15 cellular contexts compared by ENCODE assay signal in genomic region chr5:146427619-146427997, GRCh38. TPM values are rescaled to one million over a fixed set of nuclear protein-coding genes. Genes with fewer than 3 reads are reported as not detected.
DNase-seq lines count a peak whose midpoint lies in the region; ATAC-seq, FAIRE-seq and TF ChIP-seq lines count a peak whose summit lies in the region.
"Had no signal": no experiment of that assay in that cellular context is flagged by ENCODE, and none has a peak within 500 bp of the region (broad histone marks: within the 10 kb centered on the region; RNA-seq: fewer than 3 reads in every experiment).

No MANE protein-coding gene starts in this region.

- RAD21 ChIA-PET in GM12878 (lab: Charles Lee; ENCODE audit: unreplicated experiment): no interaction called here

- H2AFZ ChIP-seq in Loucy (ENCODE audit: low read length) (peak overlapping the region; percentile 86), GM12878 (ENCODE audit: control insufficient read depth, low read depth, low read length) (no peak overlapping the region)

- no peaks in the 10 kb centered on the region for H3F3A ChIP-seq in Loucy (ENCODE audit: low read depth)

- POLR2A ChIA-PET in GM12878 (lab: Charles Lee): no interaction called here
- POLR2A ChIA-PET in CD8-positive, alpha-beta T cell (lab: Charles Lee): no interaction called here

- in situ Hi-C loops in GM12878 (cut with MboI): loop anchor here (10.0 to 25.0 kb wide), 2 partner anchors 140 to 743 kb away; no protein-coding TSS in a partner anchor

- peaks cover 5% of the 10 kb centered on the region for H3K4me1 Mint-ChIP-seq in CD8-positive, alpha-beta T cell (ENCODE audit: low read depth)

- TF ChIP-seq CTCF in Loucy (conservative IDR thresholded peaks at IDR 0.05; ENCODE audit: low read length): no peak
- no peak for TF ChIP-seq CTCF in GM12878 (IDR thresholded peaks at IDR 0.05 in 2 of 3, conservative IDR thresholded peaks at IDR 0.05 in 1 of 3; ENCODE audit: control insufficient read depth in 2 of 3, extremely low read depth in 1 of 3, insufficient read depth in 1 of 3, low read depth in 3 of 3, low read length in 3 of 3)
- TF ChIP-seq CTCF in CD8-positive, alpha-beta T cell (IDR thresholded peaks at IDR 0.05): no peak
- TF ChIP-seq CTCF in foreskin fibroblast (IDR thresholded peaks at IDR 0.05; ENCODE audit: low read depth, low read length): no peak

- CTCF ChIA-PET in GM12878 (lab: Yijun Ruan, JAX): interaction anchor here (0.7 to 2.7 kb wide), 12 partner anchors 9 to 747 kb away, joined by 3 to 10 read pairs (median 4); no protein-coding TSS in a partner anchor
- CTCF ChIA-PET in CD8-positive, alpha-beta T cell (lab: Charles Lee): interaction anchor here (1.0 to 1.9 kb wide), 9 partner anchors 9 to 137 kb away, joined by 3 to 10 read pairs (median 3); partner anchors contain the start of gene TCERG1

- H3K36me3 ChIP-seq in BLaER1 (no peaks in the 10 kb centered on the region), Loucy (ENCODE audit: insufficient read depth, low read length) (no peaks in the 10 kb centered on the region), GM12878 (ENCODE audit: control insufficient read depth in 2 of 2, insufficient read depth in 2 of 2, low read length in 1 of 2) (no peaks in the 10 kb centered on the region)
- H3K36me3 ChIP-seq in CD8-positive, alpha-beta T cell (ENCODE audit: insufficient read depth, low read length): no peaks in the 10 kb centered on the region
- H3K36me3 ChIP-seq: MG63 had no signal

- 0 out of 2 replicates have a peak overlapping the region, but pooled peaks have one; percentile 5 for H3K9ac ChIP-seq in BLaER1
- H3K9ac ChIP-seq in Loucy (ENCODE audit: low read depth, low read length, poor library complexity, severe bottlenecking): no peak overlapping the region
- H3K9ac ChIP-seq in GM12878 (ENCODE audit: control insufficient read depth, insufficient read depth, low read length): no peak overlapping the region

- H3K27me3 ChIP-seq in BLaER1: no peaks in the 10 kb centered on the region
- no peaks in the 10 kb centered on the region for H3K27me3 ChIP-seq in Loucy (ENCODE audit: insufficient read depth, low read length, poor library complexity, severe bottlenecking)
- no peaks in the 10 kb centered on the region; a peak in 2 of 4 replicates for H3K27me3 ChIP-seq in GM12878 (replicated peaks in 1 of 2; ENCODE audit: control insufficient read depth in 2 of 2, insufficient read depth in 2 of 2, low read length in 1 of 2)
- no peaks in the 10 kb centered on the region for H3K27me3 ChIP-seq in CD8-positive, alpha-beta T cell (ENCODE audit: insufficient read depth, low read length)

- no peaks in the 10 kb centered on the region for H3K9me3 Mint-ChIP-seq in CD8-positive, alpha-beta T cell
- H3K9me3 Mint-ChIP-seq: T-cell had no signal

- no peaks in the 10 kb centered on the region for H3K36me3 Mint-ChIP-seq in CD8-positive, alpha-beta T cell
- H3K36me3 Mint-ChIP-seq: IgD-negative memory B cell, T-cell had no signal

- WGBS in GM12878 (ENCODE audit: insufficient coverage, insufficient replicate concordance, low lambda C conversion rate, missing lambda C conversion rate): 23% methylated on average over 4 of the region's 4 CpGs

- SMC1A ChIA-PET in GM12878 (lab: Charles Lee; ENCODE audit: uncharacterized antibody, unreplicated experiment): interaction anchor here (1.0 to 1.1 kb wide), 3 partner anchors 21 to 730 kb away, joined by 3 read pairs; no protein-coding TSS in a partner anchor

- H3K9me3 ChIP-seq in BLaER1 (no peaks in the 10 kb centered on the region), Loucy (ENCODE audit: insufficient read depth, low read depth, low read length) (no peaks in the 10 kb centered on the region), GM12878 (replicated peaks; ENCODE audit: control insufficient read depth, insufficient read depth, low read length) (no peaks in the 10 kb centered on the region)
- no peaks in the 10 kb centered on the region for H3K9me3 ChIP-seq in CD8-positive, alpha-beta T cell (ENCODE audit: low read length)
- H3K9me3 ChIP-seq: MG63 had no signal

- H3K27me3 Mint-ChIP-seq in CD8-positive, alpha-beta T cell (ENCODE audit: low read depth): peaks cover 32% of the 10 kb centered on the region

- H3K4me3 ChIP-seq in BLaER1: no peak overlapping the region
- no peak overlapping the region for H3K4me3 ChIP-seq in Loucy (ENCODE audit: low read length, poor library complexity, severe bottlenecking)
- H3K4me3 ChIP-seq in GM12878: no peak overlapping the region
- H3K4me3 ChIP-seq in CD8-positive, alpha-beta T cell (ENCODE audit: low read depth, low read length): no peak overlapping the region
- H3K4me3 ChIP-seq in foreskin fibroblast (ENCODE audit: low read depth in 1 of 2, low read length in 2 of 2): no peak overlapping the region
- H3K4me3 ChIP-seq: MG63 had no signal

- H3K9me2 ChIP-seq in Loucy (replicated peaks; ENCODE audit: low read depth, low read length): no peaks in the 10 kb centered on the region

- no peak for TF ChIP-seq RAD21 in GM12878 (IDR thresholded peaks at IDR 0.05; ENCODE audit: insufficient read depth, low read depth, low read length)

- no peak overlapping the region for H3K4me2 ChIP-seq in BLaER1
- H3K4me2 ChIP-seq in Loucy (ENCODE audit: low read depth, low read length, poor library complexity, severe bottlenecking): peak overlapping the region; percentile 18
- H3K4me2 ChIP-seq in GM12878 (ENCODE audit: control insufficient read depth, insufficient read depth): no peak overlapping the region

- no peak for DNase-seq in GM12878 (ENCODE audit: low read depth, low spot score)
- no peak for DNase-seq in CD8-positive, alpha-beta T cell
- no peak for DNase-seq in foreskin fibroblast
- DNase-seq in kidney tubule cell (ENCODE audit: low spot score): no peak
- DNase-seq: C1 segment of cervical spinal cord, MG63, NCI-H1048, NCI-H510A, SIG-M5, T-cell had no signal

- no TSS peak for BruUV-seq in GM12878 (replicated peaks; lab: Mats Ljungman, UMichigan)

- H3K27ac ChIP-seq in BLaER1: no peak overlapping the region
- H3K27ac ChIP-seq in GM12878 (ENCODE audit: control insufficient read depth, insufficient read depth): no peak overlapping the region
- no peak overlapping the region for H3K27ac ChIP-seq in CD8-positive, alpha-beta T cell (ENCODE audit: low read depth, low read length)

- intact Hi-C loops in GM12878 (cut with micrococcal nuclease; ENCODE audit: unreplicated experiment): loop anchor here (1.0 to 5.0 kb wide), 3 partner anchors 136 to 745 kb away; no protein-coding TSS in a partner anchor
- intact Hi-C loops in CD8-positive, alpha-beta T cell (cut with DNase I, micrococcal nuclease): loop anchor here (1.0 to 10.0 kb wide), 3 partner anchors 136 to 745 kb away; no protein-coding TSS in a partner anchor

- no peak for TF ChIP-seq POLR2A in GM12878 (IDR thresholded peaks at IDR 0.05; ENCODE audit: low read depth, low read length)

- FAIRE-seq in GM12878 (lab: Jason Lieb, UNC): no peak

- no peak for TF ChIP-seq EP300 in GM12878 (IDR thresholded peaks at IDR 0.05; ENCODE audit: borderline replicate concordance in 1 of 2, control insufficient read depth in 1 of 2, low read depth in 2 of 2, low read length in 2 of 2)

- ATAC-seq in GM21367 (IDR thresholded peaks at IDR 0.05; ENCODE audit: unreplicated experiment): peak; percentile 12
- peak; percentile 24; the same call in 2 of the 3 replicates for ATAC-seq in GM12878
- ATAC-seq in CD8-positive, alpha-beta T cell: no peak
- ATAC-seq in GM21576 (IDR thresholded peaks at IDR 0.05; ENCODE audit: unreplicated experiment): no peak

- H3K4me1 ChIP-seq in BLaER1: no peaks in the 10 kb centered on the region
- H3K4me1 ChIP-seq in Loucy (ENCODE audit: insufficient read depth, low read length, poor library complexity, severe bottlenecking): peaks cover 6% of the 10 kb centered on the region
- H3K4me1 ChIP-seq in GM12878 (ENCODE audit: control insufficient read depth, insufficient read depth, low read length): no peaks in the 10 kb centered on the region
- no peaks in the 10 kb centered on the region for H3K4me1 ChIP-seq in CD8-positive, alpha-beta T cell (ENCODE audit: insufficient read depth, low read length)

- H3K79me2 ChIP-seq in Loucy (ENCODE audit: insufficient read depth, low read length) (no peaks in the 10 kb centered on the region), GM12878 (ENCODE audit: control insufficient read depth, insufficient read depth, low read length) (no peaks in the 10 kb centered on the region)

- no peak overlapping the region for H3K27ac Mint-ChIP-seq in CD8-positive, alpha-beta T cell
- H3K27ac Mint-ChIP-seq: T-cell had no signal

- H3K4me3 Mint-ChIP-seq in CD8-positive, alpha-beta T cell: no peak overlapping the region
- H3K4me3 Mint-ChIP-seq: IgD-negative memory B cell, T-cell had no signal

- no peaks in the 10 kb centered on the region for H4K20me1 ChIP-seq in BLaER1
- H4K20me1 ChIP-seq in Loucy (ENCODE audit: insufficient read depth, low read length, poor library complexity, severe bottlenecking): no peaks in the 10 kb centered on the region
- no peaks in the 10 kb centered on the region for H4K20me1 ChIP-seq in GM12878 (ENCODE audit: control insufficient read depth, insufficient read depth)

TF ChIP-seq in GM12878, 131 proteins besides CTCF, POLR2A, EP300 and RAD21 (continues in another document):
- TF ChIP-seq NRF1 (conservative IDR thresholded peaks at IDR 0.05; ENCODE audit: low read depth, low read length) (no peak), MTA2 (IDR thresholded peaks at IDR 0.05; ENCODE audit: low read depth) (no peak)

RNA-seq across cellular contexts. Expression of gene TCERG1, which starts 19.5 kb away (rescaled TPM):
- total RNA-seq in GM12878 (2013; cell fraction: nucleolus; rRNA removed): 678 and 683 TPM in 2 replicates
- total RNA-seq in GM12878 (2014; rRNA removed) (63.8 and 83.8 TPM in 2 replicates), GM12878 (2014; rRNA removed; fragmentation: Illumina TruSeq; extraction: Trizol) (95.0 and 98.0 TPM in 2 replicates), GM12878 (2021) (81.7 and 91.5 TPM in 2 replicates)
- polyA plus RNA-seq in GM12878 (2011; ENCODE audit: low read depth): 35.2 TPM
- polyA plus RNA-seq in GM12878 (2011; rRNA removed) (117 and 131 TPM in 2 replicates), GM12878 (2014; fragmentation: Illumina TruSeq; extraction: Trizol) (114 and 154 TPM in 2 replicates), GM12878 (2014; fragmentation: Nextera tagmentation; extraction: Ambion mirVana) (10 to 100 TPM; 51.5 to 65.8 TPM), GM12878 (2014; rRNA removed) (69.1 and 76.4 TPM in 2 replicates), GM12878 (2016; fragmentation: Nextera tagmentation; extraction: Ambion mirVana) (10 to 100 TPM; 91.7 to 99.9 TPM)
- polyA plus RNA-seq in GM12878 (2011; cell fraction: cytosol; rRNA removed): 66.4 and 95.2 TPM in 2 replicates
- polyA plus RNA-seq in GM12878 (2011; cell fraction: nucleus; rRNA removed): 225 and 246 TPM in 2 replicates
- 48.7 and 61.6 TPM in 2 replicates for polyA plus RNA-seq in GM12878 (2012)
- polyA minus RNA-seq in GM12878 (2011; rRNA and poly(A)+ RNA removed): 198 and 245 TPM in 2 replicates
- 23.3 and 39.9 TPM in 2 replicates for polyA minus RNA-seq in GM12878 (2011; cell fraction: cytosol; rRNA and poly(A)+ RNA removed)
- polyA minus RNA-seq in GM12878 (2011; cell fraction: nucleus; rRNA and poly(A)+ RNA removed): 251 and 372 TPM in 2 replicates
- 100 to 1,000 TPM; 110 to 114 TPM for total RNA-seq in CD8-positive, alpha-beta T cell

Comparison
In these comparisons a context has a peak if more than half of its experiments do, and no peak if none do; other contexts are left out.
1. ATAC-seq: peak in GM21367 (single experiment) and GM12878 (single experiment); none in CD8-positive, alpha-beta T cell (single experiment) and GM21576 (single experiment).